ENCODE assay signal across 8 cellular contexts in the genomic region with DNA sequence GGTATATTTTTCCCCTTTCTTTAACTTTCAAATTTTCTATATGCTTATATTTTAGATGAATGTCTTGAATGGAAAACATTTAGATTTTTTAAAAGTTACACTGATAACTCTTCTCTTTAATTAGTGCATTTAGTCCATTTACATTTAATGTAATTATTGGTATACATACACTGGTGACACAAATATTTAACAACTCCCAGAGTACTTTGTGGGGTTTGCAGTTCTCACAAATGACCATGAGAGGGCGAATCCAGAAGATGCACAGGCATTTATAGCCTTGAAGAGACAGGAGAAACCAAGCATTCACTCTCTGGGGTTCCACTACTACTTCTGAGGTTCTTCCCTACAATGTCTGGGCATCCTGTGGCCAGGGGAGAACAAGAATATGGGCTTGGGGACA.
DNase-seq lines count a peak whose midpoint lies in the region; ATAC-seq, FAIRE-seq and TF ChIP-seq lines count a peak whose summit lies in the region.

No MANE protein-coding gene starts in this region.

- no peak for FAIRE-seq in frontal cortex (lab: Jason Lieb, UNC)

- H3K36me3 ChIP-seq in HEK293 (ENCODE audit: control insufficient read depth in 2 of 2, insufficient read depth in 1 of 2, low read length in 2 of 2) (no peaks in the 10 kb centered on the region), WERI-Rb-1 (no peaks in the 10 kb centered on the region)

- no peaks in the 10 kb centered on the region for H3K4me1 ChIP-seq in HEK293 (ENCODE audit: control insufficient read depth, insufficient read depth, low read length)

- H3K27ac ChIP-seq in HEK293 (ENCODE audit: extremely low read depth, low read depth, low read length) (no peak overlapping the region), WERI-Rb-1 (no peak overlapping the region)

- H3K4me3 ChIP-seq in HEK293 (ENCODE audit: low read depth, low read length) (no peak overlapping the region), WERI-Rb-1 (ENCODE audit: low read depth, low read length) (no peak overlapping the region)

- H3K27me3 ChIP-seq in WERI-Rb-1 (ENCODE audit: insufficient read depth, low read depth, severe bottlenecking): no peaks in the 10 kb centered on the region

- POLR2A ChIA-PET in HEK293 (lab: Yijun Ruan, JAX): no interaction called here

- DNase-seq in AG20443 (ENCODE audit: low spot score) (peak; percentile 55), WERI-Rb-1 (peak; percentile 45), iris pigment epithelial cell (ENCODE audit: low read depth) (peak; percentile 40), frontal cortex (ENCODE audit: low spot score in 2 of 2) (no peak), H4 (ENCODE audit: low spot score) (no peak)
- no peak for DNase-seq in activated CD4-positive, CD25-positive, alpha-beta regulatory T cell (lab: John Stamatoyannopoulos, UW)

- TF ChIP-seq CTCF in HEK293 (tag by site-specific recombination; IDR thresholded peaks at IDR 0.05) (peak; percentile 43; the same call in 1 of the 2 replicates), WERI-Rb-1 (IDR thresholded peaks at IDR 0.05; ENCODE audit: low read depth, low read length) (peak; percentile 57)

- no peak for ATAC-seq in GM21619 (IDR thresholded peaks at IDR 0.05; ENCODE audit: unreplicated experiment)

- H3K9me3 ChIP-seq in HEK293 (ENCODE audit: control insufficient read depth, insufficient read depth, low read depth, low read length) (no peaks in the 10 kb centered on the region), WERI-Rb-1 (ENCODE audit: severe bottlenecking) (no peaks in the 10 kb centered on the region)

- CTCF ChIA-PET in HEK293 (lab: Yijun Ruan, JAX): interaction anchor here (0.7 to 2.6 kb wide), 17 partner anchors 8 to 283 kb away, joined by 3 to 14 read pairs (median 4); no protein-coding TSS in a partner anchor

TF ChIP-seq in HEK293, 187 proteins besides CTCF, POLR2A, EP300 and RAD21:
- TF ChIP-seq ZNF837 (tag by site-specific recombination; IDR thresholded peaks at IDR 0.05): no peak
TF ChIP-seq in HEK293: peak in this region for 0.

Comparison
In these comparisons a context has a peak if more than half of its experiments do, and no peak if none do; other contexts are left out.
1. DNase-seq: peak in AG20443 (single experiment), WERI-Rb-1 (single experiment) and iris pigment epithelial cell (single experiment); none in activated CD4-positive, CD25-positive, alpha-beta regulatory T cell (0 of 4), frontal cortex (0 of 2) and H4 (single experiment).